ENCODE assay signal across 1 cellular context in the genomic region with DNA sequence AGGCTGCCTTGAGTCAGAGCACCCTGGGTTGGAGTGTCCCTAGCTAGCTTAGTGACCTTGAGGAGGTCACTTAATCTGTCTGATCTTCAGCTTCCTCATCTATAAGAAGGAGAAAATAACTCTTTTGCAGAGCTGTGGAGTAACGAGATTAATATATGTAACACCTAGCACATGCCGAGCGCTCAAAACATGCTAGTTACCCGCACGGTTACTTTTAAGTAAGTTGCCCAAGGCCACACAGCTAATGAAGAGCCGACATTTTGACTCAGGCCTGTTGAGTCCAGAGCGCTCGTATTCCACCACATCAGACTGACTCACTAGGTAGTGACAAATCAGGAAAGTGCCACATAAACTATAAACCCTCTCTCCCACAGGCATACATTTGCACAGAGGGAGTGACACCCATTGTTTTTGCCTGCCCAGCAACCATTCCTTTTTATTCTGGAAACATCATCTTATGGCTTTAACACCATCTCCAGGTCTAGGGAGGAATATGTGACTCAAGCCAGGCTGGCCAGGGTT.
TF ChIP-seq lines count a peak whose summit lies in the region.

No MANE protein-coding gene starts in this region.

TF ChIP-seq in HEK293T, 16 proteins besides CTCF, POLR2A, EP300 and RAD21 (continued from another document):
- TF ChIP-seq, protein P1, sequence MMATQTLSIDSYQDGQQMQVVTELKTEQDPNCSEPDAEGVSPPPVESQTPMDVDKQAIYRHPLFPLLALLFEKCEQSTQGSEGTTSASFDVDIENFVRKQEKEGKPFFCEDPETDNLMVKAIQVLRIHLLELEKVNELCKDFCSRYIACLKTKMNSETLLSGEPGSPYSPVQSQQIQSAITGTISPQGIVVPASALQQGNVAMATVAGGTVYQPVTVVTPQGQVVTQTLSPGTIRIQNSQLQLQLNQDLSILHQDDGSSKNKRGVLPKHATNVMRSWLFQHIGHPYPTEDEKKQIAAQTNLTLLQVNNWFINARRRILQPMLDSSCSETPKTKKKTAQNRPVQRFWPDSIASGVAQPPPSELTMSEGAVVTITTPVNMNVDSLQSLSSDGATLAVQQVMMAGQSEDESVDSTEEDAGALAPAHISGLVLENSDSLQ (IDR thresholded peaks at IDR 0.05): no peak
- TF ChIP-seq BHLHE40 (IDR thresholded peaks at IDR 0.05; ENCODE audit: borderline replicate concordance): no peak
- TF ChIP-seq LEF1 (IDR thresholded peaks at IDR 0.05; ENCODE audit: borderline replicate concordance): no peak
- no peak for TF ChIP-seq ARNT (IDR thresholded peaks at IDR 0.05)
- no peak for TF ChIP-seq HDGF (IDR thresholded peaks at IDR 0.05; ENCODE audit: borderline replicate concordance)
- TF ChIP-seq FOXM1 (IDR thresholded peaks at IDR 0.05; ENCODE audit: borderline replicate concordance): no peak
- no peak for TF ChIP-seq CTBP1 (IDR thresholded peaks at IDR 0.05; ENCODE audit: borderline replicate concordance)
- TF ChIP-seq SP1 (IDR thresholded peaks at IDR 0.05): no peak
- TF ChIP-seq L3MBTL2 (conservative IDR thresholded peaks at IDR 0.05): no peak
- no peak for TF ChIP-seq TARDBP (IDR thresholded peaks at IDR 0.05)
- TF ChIP-seq FOXK2 (IDR thresholded peaks at IDR 0.05): no peak
- TF ChIP-seq ELF4 (IDR thresholded peaks at IDR 0.05): no peak
